1 cellular context compared by ENCODE assay signal in genomic region chr14:34692348-34692747, GRCh38.
TF ChIP-seq lines count a peak whose summit lies in the region.

No MANE protein-coding gene starts in this region.

TF ChIP-seq in HepG2, 621 proteins besides CTCF, POLR2A, EP300 and RAD21:
- TF ChIP-seq SNAI1 (CRISPR knock-in tag; IDR thresholded peaks at IDR 0.05; ENCODE audit: borderline replicate concordance) (peak; percentile 6; the same call in 1 of the 2 replicates), ZBTB1 (CRISPR knock-in tag; IDR thresholded peaks at IDR 0.05; ENCODE audit: borderline replicate concordance) (no peak), ZNF781 (CRISPR knock-in tag; IDR thresholded peaks at IDR 0.05; ENCODE audit: borderline replicate concordance, not compliant biosample characterization) (no peak), ZNF788 (CRISPR knock-in tag; IDR thresholded peaks at IDR 0.05; ENCODE audit: borderline replicate concordance) (no peak), ZNF530 (CRISPR knock-in tag; IDR thresholded peaks at IDR 0.05; ENCODE audit: low read depth) (no peak), ZNF772 (CRISPR knock-in tag; IDR thresholded peaks at IDR 0.05) (peak; percentile 11; the same call in 1 of the 2 replicates), ZNF275 (CRISPR knock-in tag; IDR thresholded peaks at IDR 0.05; ENCODE audit: borderline replicate concordance) (no peak), HNF4G (IDR thresholded peaks at IDR 0.05; ENCODE audit: borderline replicate concordance, low read depth, low read length) (no peak), HNF4G (CRISPR knock-in tag; IDR thresholded peaks at IDR 0.05; ENCODE audit: borderline replicate concordance, low read depth) (0 out of 2 replicates have a peak, but pooled peaks have one; percentile 1), MTA3 (CRISPR knock-in tag; IDR thresholded peaks at IDR 0.05) (no peak), TEAD3 (CRISPR knock-in tag; optimal IDR thresholded peaks at IDR 0.05; ENCODE audit: borderline replicate concordance) (peak; percentile 11), ZNF709 (CRISPR knock-in tag; IDR thresholded peaks at IDR 0.05) (0 out of 2 replicates have a peak, but pooled peaks have one; percentile 8), GATAD1 (CRISPR knock-in tag; IDR thresholded peaks at IDR 0.05) (0 out of 2 replicates have a peak, but pooled peaks have one; percentile 6), AKAP8 (CRISPR knock-in tag; IDR thresholded peaks at IDR 0.05) (peak; percentile 20; the same call in 1 of the 2 replicates), TEF (CRISPR knock-in tag; IDR thresholded peaks at IDR 0.05) (no peak), CEBPZ (IDR thresholded peaks at IDR 0.05; ENCODE audit: low read length) (no peak), PAX8 (CRISPR knock-in tag; IDR thresholded peaks at IDR 0.05; ENCODE audit: borderline replicate concordance) (0 out of 2 replicates have a peak, but pooled peaks have one; percentile 88), KLF6 (CRISPR knock-in tag; IDR thresholded peaks at IDR 0.05) (0 out of 2 replicates have a peak, but pooled peaks have one; percentile 3)
TF ChIP-seq in HepG2: peak in this region for 9.
